In genomic region chr2:363823-364470, GRCh38 we compare ENCODE assay signal across 32 cellular contexts.
DNase-seq lines count a peak whose midpoint lies in the region; ATAC-seq, FAIRE-seq and TF ChIP-seq lines count a peak whose summit lies in the region.
"Had no signal": no experiment of that assay in that cellular context is flagged by ENCODE, and none has a peak within 500 bp of the region (broad histone marks: within the 10 kb centered on the region; RNA-seq: fewer than 3 reads in every experiment).

No MANE protein-coding gene starts in this region.

- BruUV-seq in HepG2 (replicated peaks; lab: Mats Ljungman, UMichigan) (no TSS peak), HCT116 (replicated peaks; lab: Mats Ljungman, UMichigan) (no TSS peak)

- no peak for DNase-seq in HepG2 (ENCODE audit: low spot score)
- no peak for DNase-seq in right lobe of liver
- DNase-seq in A549 (ENCODE audit: low read depth in 1 of 2, low spot score in 1 of 2): no peak
- DNase-seq in HCT116 (ENCODE audit: low read depth, low spot score): no peak
- DNase-seq in aorta: no peak
- DNase-seq: 8988T; ACHN; AML-193; BE2C; C1 segment of cervical spinal cord; Caco-2; Calu3; CD4-positive, alpha-beta memory T cell; CD4-positive, alpha-beta T cell; CD4-positive, CD25-positive, alpha-beta regulatory T cell; CD8-positive, alpha-beta memory T cell; CD8-positive, alpha-beta T cell; COR-L47; DMS 273 treated with DMSO at 0.1 percent for 48 hours; DMS153; DMS53; DMS79; DMS79 treated with DMSO at 0.1 percent for 48 hours; DND-41; EL had no signal

- H3K4me1 ChIP-seq in HepG2 (ENCODE audit: insufficient read depth, low read length) (no peaks in the 10 kb centered on the region), right lobe of liver (no peaks in the 10 kb centered on the region), A549 (no peaks in the 10 kb centered on the region), HCT116 (ENCODE audit: control insufficient read depth in 1 of 2, insufficient read depth in 2 of 2, low read length in 2 of 2) (no peaks in the 10 kb centered on the region), aorta (ENCODE audit: control insufficient read depth in 1 of 2, insufficient read depth in 2 of 2, low read length in 2 of 2) (peaks cover 0 to 2% of the 10 kb centered on the region in 2 donors)
- H3K4me1 ChIP-seq: BE2C, Caco-2 had no signal

- RAD21 ChIA-PET in HCT116 (lab: Charles Lee; ENCODE audit: low non-redundant PET in 1 of 2, low total read pairs in 2 of 2, uncharacterized antibody in 2 of 2, unreplicated experiment in 2 of 2): no interaction called here

- H3K4me3 ChIP-seq in HepG2 (replicated peaks in 1 of 3; ENCODE audit: insufficient read depth in 1 of 3, low read depth in 2 of 3, low read length in 3 of 3) (no peak overlapping the region), right lobe of liver (no peak overlapping the region), A549 (no peak overlapping the region), HCT116 (replicated peaks in 1 of 2; ENCODE audit: low read depth in 1 of 2, low read length in 2 of 2) (no peak overlapping the region), aorta (ENCODE audit: low read length in 2 of 2) (no peak overlapping the region)
- H3K4me3 ChIP-seq: BLaER1; BLaER1 treated with 17β-estradiol and CSF1 and Interleukin-3, amounts not matched to agents 10 nM and 100 nM had no signal

- H3K27ac ChIP-seq in HepG2 (ENCODE audit: extremely low read length, insufficient read depth, low read length) (no peak overlapping the region), right lobe of liver (no peak overlapping the region), A549 (no peak overlapping the region), HCT116 (ENCODE audit: low read depth, low read length) (no peak overlapping the region), aorta (ENCODE audit: low read depth in 1 of 2, low read length in 2 of 2) (no peak overlapping the region)
- H3K27ac ChIP-seq: 22Rv1; BLaER1; BLaER1 treated with 17β-estradiol and CSF1 and Interleukin-3, amounts not matched to agents 10 nM and 100 nM; C4-2B had no signal

- ATAC-seq in HepG2 (no peak), right lobe of liver (no peak), A549 (no peak), HCT116 (no peak), GM21447 (IDR thresholded peaks at IDR 0.05; ENCODE audit: unreplicated experiment) (no peak), aorta (ENCODE audit: low FRiP score) (no peak)
- ATAC-seq: CD8-positive, alpha-beta T cell had no signal

- FAIRE-seq in HepG2 (lab: Jason Lieb, UNC) (no peak), A549 (lab: Jason Lieb, UNC) (no peak)
- FAIRE-seq: A204.1, D721Med had no signal

- no peaks in the 10 kb centered on the region for H3K79me2 ChIP-seq in HepG2 (ENCODE audit: insufficient read depth, low read length)
- H3K79me2 ChIP-seq in HCT116 (ENCODE audit: insufficient read depth, low read length): no peaks in the 10 kb centered on the region

- TF ChIP-seq CTCF in HepG2 (CRISPR knock-in tag; IDR thresholded peaks at IDR 0.05): no peak
- no peak for TF ChIP-seq CTCF in right lobe of liver (IDR thresholded peaks at IDR 0.05)
- no peak for TF ChIP-seq CTCF in A549 (IDR thresholded peaks at IDR 0.05)
- TF ChIP-seq CTCF in HCT116 (IDR thresholded peaks at IDR 0.05 in 2 of 3, conservative IDR thresholded peaks at IDR 0.05 in 1 of 3; ENCODE audit: borderline replicate concordance in 1 of 3, insufficient read depth in 1 of 3, low read depth in 2 of 3, low read length in 2 of 3): no peak

- no peak for TF ChIP-seq POLR2A in HepG2 (IDR thresholded peaks at IDR 0.05; ENCODE audit: insufficient read depth in 1 of 2, low read depth in 2 of 2, low read length in 2 of 2)
- TF ChIP-seq POLR2A in right lobe of liver (IDR thresholded peaks at IDR 0.05): no peak
- no peak for TF ChIP-seq POLR2A in A549 (IDR thresholded peaks at IDR 0.05; ENCODE audit: low read length)
- TF ChIP-seq POLR2A in HCT116 (IDR thresholded peaks at IDR 0.05; ENCODE audit: borderline replicate concordance, extremely low read depth, insufficient read depth, insufficient read length): no peak

- H3K36me3 ChIP-seq in HepG2 (replicated peaks in 1 of 2; ENCODE audit: control insufficient read depth in 1 of 2, insufficient read depth in 2 of 2, low read length in 2 of 2) (no peaks in the 10 kb centered on the region), right lobe of liver (no peaks in the 10 kb centered on the region), HCT116 (ENCODE audit: control insufficient read depth in 1 of 2, insufficient read depth in 2 of 2, low read length in 2 of 2) (no peaks in the 10 kb centered on the region), aorta (ENCODE audit: control insufficient read depth in 1 of 2, insufficient read depth in 2 of 2, low read length in 1 of 2) (no peaks in the 10 kb centered on the region)
- H3K36me3 ChIP-seq: BE2C, BLaER1 had no signal

- H4K20me1 ChIP-seq in HepG2 (ENCODE audit: insufficient read depth, low read length) (no peaks in the 10 kb centered on the region), HCT116 (ENCODE audit: insufficient read depth) (no peaks in the 10 kb centered on the region)
- H4K20me1 ChIP-seq: BLaER1; BLaER1 treated with 17β-estradiol and CSF1 and Interleukin-3, amounts not matched to agents 10 nM and 100 nM had no signal

- TF ChIP-seq RAD21 in HepG2 (CRISPR knock-in tag; IDR thresholded peaks at IDR 0.05): no peak
- no peak for TF ChIP-seq RAD21 in A549 (conservative IDR thresholded peaks at IDR 0.05 in 1 of 2, IDR thresholded peaks at IDR 0.05 in 1 of 2)
- TF ChIP-seq RAD21 in HCT116 (IDR thresholded peaks at IDR 0.05; ENCODE audit: low read depth): no peak

- intact Hi-C loops in HepG2 (cut with micrococcal nuclease; ENCODE audit: unreplicated experiment): no loop called here
- intact Hi-C loops in right lobe of liver (cut with DNase I): no loop called here
- intact Hi-C loops in HCT116 (cut with micrococcal nuclease): no loop called here
- intact Hi-C loops in aorta (cut with DNase I): no loop called here

- TF ChIP-seq EP300 in HepG2 (IDR thresholded peaks at IDR 0.05; ENCODE audit: low read depth in 2 of 2, low read length in 2 of 2): no peak
- no peak for TF ChIP-seq EP300 in HepG2 (CRISPR knock-in tag; IDR thresholded peaks at IDR 0.05; ENCODE audit: borderline replicate concordance)
- TF ChIP-seq EP300 in A549 (IDR thresholded peaks at IDR 0.05): no peak

- no peak overlapping the region for H3K4me2 ChIP-seq in HepG2 (ENCODE audit: low read depth, low read length)
- no peak overlapping the region for H3K4me2 ChIP-seq in A549
- no peak overlapping the region for H3K4me2 ChIP-seq in HCT116 (ENCODE audit: low read length)
- H3K4me2 ChIP-seq: BLaER1; BLaER1 treated with 17β-estradiol and CSF1 and Interleukin-3, amounts not matched to agents 10 nM and 100 nM had no signal

- H3K27me3 ChIP-seq in HepG2 (ENCODE audit: control insufficient read depth in 1 of 2, insufficient read depth in 2 of 2, low read length in 2 of 2) (peaks cover 7 to 71% of the 10 kb centered on the region in 2 experiments; a peak in 4 of 5 replicates), right lobe of liver (peaks cover 0 to 5% of the 10 kb centered on the region in 2 donors), HCT116 (ENCODE audit: insufficient read depth, low read length) (peaks cover 36% of the 10 kb centered on the region), aorta (ENCODE audit: control insufficient read depth in 1 of 2, insufficient read depth in 2 of 2, low read length in 1 of 2) (no peaks in the 10 kb centered on the region)
- H3K27me3 ChIP-seq: BLaER1; BLaER1 treated with 17β-estradiol and CSF1 and Interleukin-3, amounts not matched to agents 10 nM and 100 nM had no signal

- H3K9me3 ChIP-seq in HepG2 (ENCODE audit: low read length): no peaks in the 10 kb centered on the region
- H3K9me3 ChIP-seq in right lobe of liver: no peaks in the 10 kb centered on the region
- H3K9me3 ChIP-seq in A549: peaks cover 6% of the 10 kb centered on the region; the same call in 1 of the 3 replicates
- 0 out of 4 replicates have a peak, but pooled peaks cover 0 to 6% of the 10 kb centered on the region in 2 experiments for H3K9me3 ChIP-seq in HCT116 (ENCODE audit: control insufficient read depth in 1 of 2, insufficient read depth in 1 of 2, low read depth in 1 of 2, low read length in 2 of 2)
- H3K9me3 ChIP-seq in aorta (ENCODE audit: control insufficient read depth, low read length): no peaks in the 10 kb centered on the region
- H3K9me3 ChIP-seq: BE2C had no signal

- H3K9ac ChIP-seq in HepG2 (ENCODE audit: insufficient read depth, low read depth, low read length) (no peak overlapping the region), HCT116 (ENCODE audit: low read length) (no peak overlapping the region)
- H3K9ac ChIP-seq: BLaER1; BLaER1 treated with 17β-estradiol and CSF1 and Interleukin-3, amounts not matched to agents 10 nM and 100 nM had no signal

- POLR2A ChIA-PET in HepG2 (lab: Yijun Ruan, JAX) (no interaction called here), A549 (lab: Yijun Ruan, JAX) (no interaction called here), HCT116 (lab: Charles Lee) (no interaction called here)

- in situ Hi-C loops in HepG2 (cut with HindIII; ENCODE audit: extremely low pct_ligation_motif_present, low pct_unique_long_range_greater_than_20kb): no loop called here

- CTCF ChIA-PET in HepG2 (lab: Yijun Ruan, JAX; ENCODE audit: low intra/inter-chr PET ratio, low total read pairs) (no interaction called here), A549 (lab: Yijun Ruan, JAX) (no interaction called here), HCT116 (lab: Charles Lee) (no interaction called here)

- 14% methylated on average over 24 of the region's 24 CpGs for WGBS in HepG2 (ENCODE audit: low lambda C conversion rate)
- WGBS in right lobe of liver (ENCODE audit: insufficient coverage, low coverage, low lambda C conversion rate, missing lambda C conversion rate): 56% methylated on average over 22 of the region's 24 CpGs
- 4% methylated on average over 24 of the region's 24 CpGs for WGBS in A549 (ENCODE audit: missing lambda C conversion rate)
- 95 to 97% methylated on average over 24 of the region's 24 CpGs for whole genome bisulfite sequencing in aorta, 2 donors

- H2AFZ ChIP-seq in HepG2 (ENCODE audit: low read length): no peak overlapping the region
- H2AFZ ChIP-seq in HCT116 (ENCODE audit: low read depth, low read length, poor library complexity, severe bottlenecking): no peak overlapping the region

- H3K9me2 ChIP-seq in HCT116 (ENCODE audit: insufficient read depth): no peaks in the 10 kb centered on the region

TF ChIP-seq in HepG2, 621 proteins besides CTCF, POLR2A, EP300 and RAD21:
- TF ChIP-seq EZH2 (conservative IDR thresholded peaks at IDR 0.05; ENCODE audit: low read depth, low read length) (peak; percentile 51), GABPB1 (CRISPR knock-in tag; IDR thresholded peaks at IDR 0.05) (no peak)

TF ChIP-seq in A549, 52 proteins besides CTCF, POLR2A, EP300 and RAD21:
- TF ChIP-seq CBX8 (IDR thresholded peaks at IDR 0.05): peak; percentile 65; the same call in 1 of the 2 replicates
- TF ChIP-seq JUN (IDR thresholded peaks at IDR 0.05): no peak

TF ChIP-seq in HCT116, 20 proteins besides CTCF, POLR2A, EP300 and RAD21 (continues in another document):
- TF ChIP-seq SP1 (IDR thresholded peaks at IDR 0.05; ENCODE audit: low read depth) (no peak), JUND (IDR thresholded peaks at IDR 0.05) (no peak), YY1 (IDR thresholded peaks at IDR 0.05; ENCODE audit: extremely low read depth, insufficient replicate concordance, low read depth, low read length) (no peak)
- TF ChIP-seq, protein P1, sequence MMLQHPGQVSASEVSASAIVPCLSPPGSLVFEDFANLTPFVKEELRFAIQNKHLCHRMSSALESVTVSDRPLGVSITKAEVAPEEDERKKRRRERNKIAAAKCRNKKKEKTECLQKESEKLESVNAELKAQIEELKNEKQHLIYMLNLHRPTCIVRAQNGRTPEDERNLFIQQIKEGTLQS (IDR thresholded peaks at IDR 0.05): no peak
